In the genomic region with DNA sequence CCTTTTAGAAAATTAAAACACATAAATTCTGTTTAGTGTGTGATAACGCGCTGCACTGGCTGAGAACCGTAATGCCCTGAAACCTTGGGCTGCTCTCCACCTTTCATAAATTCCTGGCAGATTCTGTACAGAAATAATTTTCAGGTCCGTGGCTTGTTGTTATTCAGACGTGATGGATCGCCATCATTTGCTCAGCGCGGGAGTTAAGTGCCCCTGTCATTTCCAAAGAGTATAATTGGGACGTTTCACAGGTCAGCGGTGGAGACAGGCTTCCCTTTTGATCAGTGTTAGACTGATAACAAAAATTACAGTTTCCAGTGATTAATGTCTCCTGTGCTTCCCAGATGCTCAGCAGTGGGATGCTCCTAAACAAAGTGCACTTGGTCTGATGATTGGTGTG, we compare ENCODE assay signal across 37 cellular contexts. TPM values are rescaled to one million over a fixed set of nuclear protein-coding genes. Genes with fewer than 3 reads are reported as not detected.
"Had no signal": no experiment of that assay in that cellular context is flagged by ENCODE, and none has a peak within 500 bp of the region (broad histone marks: within the 10 kb centered on the region; RNA-seq: fewer than 3 reads in every experiment).

No MANE protein-coding gene starts in this region.

- H3K36me3 ChIP-seq: cardiac muscle cell had no signal

- H3K27me3 ChIP-seq: ascending aorta, cardiac muscle cell, Peyer's patch had no signal

- H3K9me3 ChIP-seq: ascending aorta, Peyer's patch had no signal

- H3K27ac ChIP-seq: ascending aorta, cardiac muscle cell, WERI-Rb-1 had no signal

- H3K4me3 ChIP-seq: ascending aorta, cardiac muscle cell, K562, Peyer's patch had no signal

- DNase-seq: activated CD4-positive, alpha-beta memory T cell treated with anti-CD3 and anti-CD28 coated beads, Interleukin-2, amount 10 ng/mL, durations not matched to agents 7 days and 5 days; activated CD4-positive, alpha-beta T cell treated with anti-CD3 and anti-CD28 coated beads for 1 hour; activated CD4-positive, alpha-beta T cell treated with anti-CD3 and anti-CD28 coated beads for 48 hours; activated CD4-positive, CD25-positive, alpha-beta regulatory T cell; activated CD8-positive, alpha-beta memory T cell treated with anti-CD3 and anti-CD28 coated beads for 24 hours; activated CD8-positive, alpha-beta memory T cell treated with anti-CD3 and anti-CD28 coated beads, Interleukin-2, amount 10 ng/mL, durations not matched to agents 7 days and 5 days; activated gamma-delta T cell; activated naive CD4-positive, alpha-beta T cell treated with Interleukin-2 at 50 U/mL for 16 hours; activated naive CD8-positive, alpha-beta T cell treated with anti-CD3 and anti-CD28 coated beads, Interleukin-2, amount 10 ng/mL, durations not matched to agents 7 days and 5 days; activated T-cell treated with anti-CD3 and anti-CD28 coated beads, Interleukin-2, amount 50 U/mL, for 1 hour; amygdala; NCI-H1105; NCI-H1417 treated with DMSO at 0.1 percent for 48 hours; NCI-H1694 treated with DMSO at 0.1 percent for 48 hours; NCI-H2029; NCI-H2171 treated with DMSO at 0.1 percent for 48 hours; NCI-H345; NCI-H524 treated with DMSO at 0.1 percent for 48 hours; NCI-H82; NK-92 treated with Interleukin-12 subunit alpha and Interleukin-12 subunit beta, amount 100 ng/mL, for 24 hours; PC-3; Peyer's patch; RPMI8226; SIG-M5; SW 1271; T-helper 1 cell; T-helper 2 cell; T-helper 9 cell; WERI-Rb-1 had no signal

RNA-seq across cellular contexts. Expression of a gene that starts 42.7 kb away (rescaled TPM):
- total RNA-seq: activated CD4-positive, alpha-beta memory T cell treated with anti-CD3 and anti-CD28 coated beads, Interleukin-2, amount 10 ng/mL, durations not matched to agents 7 days and 5 days; activated CD8-positive, alpha-beta memory T cell treated with anti-CD3 and anti-CD28 coated beads, Interleukin-2, amount 10 ng/mL, durations not matched to agents 7 days and 5 days; activated naive CD8-positive, alpha-beta T cell treated with anti-CD3 and anti-CD28 coated beads, Interleukin-2, amount 10 ng/mL, durations not matched to agents 7 days and 5 days; activated T-helper 2 cell treated with anti-CD3 and anti-CD28 coated beads, Interferon-gamma antibody, Interleukin-2, Interleukin-4, amounts not matched to agents 10 μg/mL and 5 μg/mL and 100 μg/mL, durations not matched to agents 14 hours and 24 hours and 36 hours; ascending aorta; cardiac muscle cell; K562; M059J; NCI-H460; PC-3; Peyer's patch; SK-MEL-5 had no signal
- polyA plus RNA-seq: adipose tissue, cardiac muscle cell, K562 had no signal
